1 cellular context compared by ENCODE assay signal in the genomic region with DNA sequence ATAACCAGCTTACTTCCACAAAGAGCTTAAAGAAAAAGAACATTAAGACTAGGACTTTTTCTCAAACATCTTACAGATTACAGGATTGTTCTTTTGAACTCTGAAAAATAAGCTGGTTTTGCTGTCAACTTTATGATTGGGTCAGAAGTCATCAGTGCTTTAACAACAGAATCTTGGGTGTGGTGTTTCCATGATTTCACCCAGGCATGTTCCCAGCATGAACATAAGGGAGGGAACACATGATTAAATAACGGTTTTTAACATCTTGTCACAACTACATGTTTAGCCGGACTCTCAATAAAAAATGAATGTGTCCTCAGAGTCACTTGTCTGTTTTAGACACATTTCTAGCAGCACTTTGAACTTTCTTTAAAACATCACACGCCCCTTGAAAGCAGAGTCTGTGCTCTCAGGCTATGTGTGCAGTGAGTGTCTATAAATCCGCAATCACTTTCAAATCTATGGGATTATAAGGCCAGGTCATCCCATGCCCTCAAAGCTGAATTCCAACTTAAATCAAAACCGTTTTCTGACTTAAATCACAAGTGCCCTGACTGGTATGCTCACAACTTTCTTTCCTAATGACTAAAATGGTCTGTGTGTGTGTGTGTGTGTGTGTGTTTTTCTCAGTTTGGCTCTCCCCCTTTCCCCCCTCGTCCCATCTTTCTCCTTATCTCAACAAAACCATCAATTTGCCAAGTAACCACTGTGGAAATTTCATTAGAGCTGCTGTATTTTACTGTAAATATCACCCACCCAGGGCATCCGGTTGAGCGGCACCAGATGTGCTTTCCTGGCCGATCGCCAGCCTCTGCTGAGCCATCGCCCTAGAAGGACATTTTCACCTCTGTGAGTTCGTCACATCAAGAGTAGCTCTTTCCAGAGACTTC.
A peak's percentile ranks its signal among the peaks of the same experiment; 100 is the strongest.
TF ChIP-seq lines count a peak whose summit lies in the region.

No MANE protein-coding gene starts in this region.

TF ChIP-seq in K562, 482 proteins besides CTCF, POLR2A, EP300 and RAD21 (continued from another document and continues in another):
- TF ChIP-seq SIN3A (IDR thresholded peaks at IDR 0.05; ENCODE audit: borderline replicate concordance in 2 of 2, control insufficient read depth in 1 of 2, low read depth in 2 of 2, low read length in 2 of 2) = no peak
- TF ChIP-seq, protein P1, sequence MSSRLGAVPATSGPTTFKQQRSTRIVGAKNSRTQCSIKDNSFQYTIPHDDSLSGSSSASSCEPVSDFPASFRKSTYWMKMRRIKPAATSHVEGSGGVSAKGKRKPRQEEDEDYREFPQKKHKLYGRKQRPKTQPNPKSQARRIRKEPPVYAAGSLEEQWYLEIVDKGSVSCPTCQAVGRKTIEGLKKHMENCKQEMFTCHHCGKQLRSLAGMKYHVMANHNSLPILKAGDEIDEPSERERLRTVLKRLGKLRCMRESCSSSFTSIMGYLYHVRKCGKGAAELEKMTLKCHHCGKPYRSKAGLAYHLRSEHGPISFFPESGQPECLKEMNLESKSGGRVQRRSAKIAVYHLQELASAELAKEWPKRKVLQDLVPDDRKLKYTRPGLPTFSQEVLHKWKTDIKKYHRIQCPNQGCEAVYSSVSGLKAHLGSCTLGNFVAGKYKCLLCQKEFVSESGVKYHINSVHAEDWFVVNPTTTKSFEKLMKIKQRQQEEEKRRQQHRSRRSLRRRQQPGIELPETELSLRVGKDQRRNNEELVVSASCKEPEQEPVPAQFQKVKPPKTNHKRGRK (tag; IDR thresholded peaks at IDR 0.05) = no peak
- TF ChIP-seq ETV1 (tag; conservative IDR thresholded peaks at IDR 0.05; ENCODE audit: low read depth) = peak; percentile 81
- no peak for TF ChIP-seq KAT8 (IDR thresholded peaks at IDR 0.05; ENCODE audit: low read depth)
- peak; percentile 65 for TF ChIP-seq ZFP36 (IDR thresholded peaks at IDR 0.05; ENCODE audit: low read depth, low read length, partially characterized antibody)
- TF ChIP-seq SMAD1 (IDR thresholded peaks at IDR 0.05; ENCODE audit: low read depth, low read length, partially characterized antibody) = no peak
- TF ChIP-seq ATF1 (CRISPR knock-in tag; IDR thresholded peaks at IDR 0.05) = no peak
- no peak for TF ChIP-seq ATF1 (tag; IDR thresholded peaks at IDR 0.05)
- TF ChIP-seq MIER1 (IDR thresholded peaks at IDR 0.05; ENCODE audit: low read depth) = no peak
- no peak for TF ChIP-seq COPS2 (conservative IDR thresholded peaks at IDR 0.05)
- TF ChIP-seq HDAC3 (IDR thresholded peaks at IDR 0.05; ENCODE audit: borderline replicate concordance, partially characterized antibody) = no peak
- TF ChIP-seq ZFP30 (CRISPR knock-in tag; IDR thresholded peaks at IDR 0.05; ENCODE audit: borderline replicate concordance) = no peak
- TF ChIP-seq, protein P2, sequence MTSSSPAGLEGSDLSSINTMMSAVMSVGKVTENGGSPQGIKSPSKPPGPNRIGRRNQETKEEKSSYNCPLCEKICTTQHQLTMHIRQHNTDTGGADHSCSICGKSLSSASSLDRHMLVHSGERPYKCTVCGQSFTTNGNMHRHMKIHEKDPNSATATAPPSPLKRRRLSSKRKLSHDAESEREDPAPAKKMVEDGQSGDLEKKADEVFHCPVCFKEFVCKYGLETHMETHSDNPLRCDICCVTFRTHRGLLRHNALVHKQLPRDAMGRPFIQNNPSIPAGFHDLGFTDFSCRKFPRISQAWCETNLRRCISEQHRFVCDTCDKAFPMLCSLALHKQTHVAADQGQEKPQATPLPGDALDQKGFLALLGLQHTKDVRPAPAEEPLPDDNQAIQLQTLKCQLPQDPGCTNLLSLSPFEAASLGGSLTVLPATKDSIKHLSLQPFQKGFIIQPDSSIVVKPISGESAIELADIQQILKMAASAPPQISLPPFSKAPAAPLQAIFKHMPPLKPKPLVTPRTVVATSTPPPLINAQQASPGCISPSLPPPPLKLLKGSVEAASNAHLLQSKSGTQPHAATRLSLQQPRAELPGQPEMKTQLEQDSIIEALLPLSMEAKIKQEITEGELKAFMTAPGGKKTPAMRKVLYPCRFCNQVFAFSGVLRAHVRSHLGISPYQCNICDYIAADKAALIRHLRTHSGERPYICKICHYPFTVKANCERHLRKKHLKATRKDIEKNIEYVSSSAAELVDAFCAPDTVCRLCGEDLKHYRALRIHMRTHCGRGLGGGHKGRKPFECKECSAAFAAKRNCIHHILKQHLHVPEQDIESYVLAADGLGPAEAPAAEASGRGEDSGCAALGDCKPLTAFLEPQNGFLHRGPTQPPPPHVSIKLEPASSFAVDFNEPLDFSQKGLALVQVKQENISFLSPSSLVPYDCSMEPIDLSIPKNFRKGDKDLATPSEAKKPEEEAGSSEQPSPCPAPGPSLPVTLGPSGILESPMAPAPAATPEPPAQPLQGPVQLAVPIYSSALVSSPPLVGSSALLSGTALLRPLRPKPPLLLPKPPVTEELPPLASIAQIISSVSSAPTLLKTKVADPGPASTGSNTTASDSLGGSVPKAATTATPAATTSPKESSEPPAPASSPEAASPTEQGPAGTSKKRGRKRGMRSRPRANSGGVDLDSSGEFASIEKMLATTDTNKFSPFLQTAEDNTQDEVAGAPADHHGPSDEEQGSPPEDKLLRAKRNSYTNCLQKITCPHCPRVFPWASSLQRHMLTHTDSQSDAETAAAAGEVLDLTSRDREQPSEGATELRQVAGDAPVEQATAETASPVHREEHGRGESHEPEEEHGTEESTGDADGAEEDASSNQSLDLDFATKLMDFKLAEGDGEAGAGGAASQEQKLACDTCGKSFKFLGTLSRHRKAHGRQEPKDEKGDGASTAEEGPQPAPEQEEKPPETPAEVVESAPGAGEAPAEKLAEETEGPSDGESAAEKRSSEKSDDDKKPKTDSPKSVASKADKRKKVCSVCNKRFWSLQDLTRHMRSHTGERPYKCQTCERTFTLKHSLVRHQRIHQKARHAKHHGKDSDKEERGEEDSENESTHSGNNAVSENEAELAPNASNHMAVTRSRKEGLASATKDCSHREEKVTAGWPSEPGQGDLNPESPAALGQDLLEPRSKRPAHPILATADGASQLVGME (CRISPR knock-in tag; IDR thresholded peaks at IDR 0.05) = no peak
- TF ChIP-seq, protein P3, sequence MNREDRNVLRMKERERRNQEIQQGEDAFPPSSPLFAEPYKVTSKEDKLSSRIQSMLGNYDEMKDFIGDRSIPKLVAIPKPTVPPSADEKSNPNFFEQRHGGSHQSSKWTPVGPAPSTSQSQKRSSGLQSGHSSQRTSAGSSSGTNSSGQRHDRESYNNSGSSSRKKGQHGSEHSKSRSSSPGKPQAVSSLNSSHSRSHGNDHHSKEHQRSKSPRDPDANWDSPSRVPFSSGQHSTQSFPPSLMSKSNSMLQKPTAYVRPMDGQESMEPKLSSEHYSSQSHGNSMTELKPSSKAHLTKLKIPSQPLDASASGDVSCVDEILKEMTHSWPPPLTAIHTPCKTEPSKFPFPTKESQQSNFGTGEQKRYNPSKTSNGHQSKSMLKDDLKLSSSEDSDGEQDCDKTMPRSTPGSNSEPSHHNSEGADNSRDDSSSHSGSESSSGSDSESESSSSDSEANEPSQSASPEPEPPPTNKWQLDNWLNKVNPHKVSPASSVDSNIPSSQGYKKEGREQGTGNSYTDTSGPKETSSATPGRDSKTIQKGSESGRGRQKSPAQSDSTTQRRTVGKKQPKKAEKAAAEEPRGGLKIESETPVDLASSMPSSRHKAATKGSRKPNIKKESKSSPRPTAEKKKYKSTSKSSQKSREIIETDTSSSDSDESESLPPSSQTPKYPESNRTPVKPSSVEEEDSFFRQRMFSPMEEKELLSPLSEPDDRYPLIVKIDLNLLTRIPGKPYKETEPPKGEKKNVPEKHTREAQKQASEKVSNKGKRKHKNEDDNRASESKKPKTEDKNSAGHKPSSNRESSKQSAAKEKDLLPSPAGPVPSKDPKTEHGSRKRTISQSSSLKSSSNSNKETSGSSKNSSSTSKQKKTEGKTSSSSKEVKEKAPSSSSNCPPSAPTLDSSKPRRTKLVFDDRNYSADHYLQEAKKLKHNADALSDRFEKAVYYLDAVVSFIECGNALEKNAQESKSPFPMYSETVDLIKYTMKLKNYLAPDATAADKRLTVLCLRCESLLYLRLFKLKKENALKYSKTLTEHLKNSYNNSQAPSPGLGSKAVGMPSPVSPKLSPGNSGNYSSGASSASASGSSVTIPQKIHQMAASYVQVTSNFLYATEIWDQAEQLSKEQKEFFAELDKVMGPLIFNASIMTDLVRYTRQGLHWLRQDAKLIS (CRISPR knock-in tag; IDR thresholded peaks at IDR 0.05) = no peak
- TF ChIP-seq CBX3 (IDR thresholded peaks at IDR 0.05; ENCODE audit: borderline replicate concordance in 1 of 2, low read length in 2 of 2) = no peak
- no peak for TF ChIP-seq KAT2B (IDR thresholded peaks at IDR 0.05; ENCODE audit: low read depth, low read length)
- peak; percentile 12 to 15; a peak in 1 of 4 replicates for TF ChIP-seq NRF1 (conservative IDR thresholded peaks at IDR 0.05 in 1 of 2, IDR thresholded peaks at IDR 0.05 in 1 of 2)
- no peak for TF ChIP-seq ZNF165 (CRISPR knock-in tag; IDR thresholded peaks at IDR 0.05; ENCODE audit: borderline replicate concordance)
- no peak for TF ChIP-seq TFAM (CRISPR knock-in tag; conservative IDR thresholded peaks at IDR 0.05)
- TF ChIP-seq, protein P4, sequence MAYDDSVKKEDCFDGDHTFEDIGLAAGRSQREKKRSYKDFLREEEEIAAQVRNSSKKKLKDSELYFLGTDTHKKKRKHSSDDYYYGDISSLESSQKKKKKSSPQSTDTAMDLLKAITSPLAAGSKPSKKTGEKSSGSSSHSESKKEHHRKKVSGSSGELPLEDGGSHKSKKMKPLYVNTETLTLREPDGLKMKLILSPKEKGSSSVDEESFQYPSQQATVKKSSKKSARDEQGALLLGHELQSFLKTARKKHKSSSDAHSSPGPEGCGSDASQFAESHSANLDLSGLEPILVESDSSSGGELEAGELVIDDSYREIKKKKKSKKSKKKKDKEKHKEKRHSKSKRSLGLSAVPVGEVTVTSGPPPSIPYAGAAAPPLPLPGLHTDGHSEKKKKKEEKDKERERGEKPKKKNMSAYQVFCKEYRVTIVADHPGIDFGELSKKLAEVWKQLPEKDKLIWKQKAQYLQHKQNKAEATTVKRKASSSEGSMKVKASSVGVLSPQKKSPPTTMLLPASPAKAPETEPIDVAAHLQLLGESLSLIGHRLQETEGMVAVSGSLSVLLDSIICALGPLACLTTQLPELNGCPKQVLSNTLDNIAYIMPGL (CRISPR knock-in tag; IDR thresholded peaks at IDR 0.05) = no peak
- peak; percentile 71 for TF ChIP-seq CBFA2T3 (IDR thresholded peaks at IDR 0.05)
- no peak for TF ChIP-seq NFE2 (IDR thresholded peaks at IDR 0.05; ENCODE audit: low read depth)
- TF ChIP-seq, protein P5, sequence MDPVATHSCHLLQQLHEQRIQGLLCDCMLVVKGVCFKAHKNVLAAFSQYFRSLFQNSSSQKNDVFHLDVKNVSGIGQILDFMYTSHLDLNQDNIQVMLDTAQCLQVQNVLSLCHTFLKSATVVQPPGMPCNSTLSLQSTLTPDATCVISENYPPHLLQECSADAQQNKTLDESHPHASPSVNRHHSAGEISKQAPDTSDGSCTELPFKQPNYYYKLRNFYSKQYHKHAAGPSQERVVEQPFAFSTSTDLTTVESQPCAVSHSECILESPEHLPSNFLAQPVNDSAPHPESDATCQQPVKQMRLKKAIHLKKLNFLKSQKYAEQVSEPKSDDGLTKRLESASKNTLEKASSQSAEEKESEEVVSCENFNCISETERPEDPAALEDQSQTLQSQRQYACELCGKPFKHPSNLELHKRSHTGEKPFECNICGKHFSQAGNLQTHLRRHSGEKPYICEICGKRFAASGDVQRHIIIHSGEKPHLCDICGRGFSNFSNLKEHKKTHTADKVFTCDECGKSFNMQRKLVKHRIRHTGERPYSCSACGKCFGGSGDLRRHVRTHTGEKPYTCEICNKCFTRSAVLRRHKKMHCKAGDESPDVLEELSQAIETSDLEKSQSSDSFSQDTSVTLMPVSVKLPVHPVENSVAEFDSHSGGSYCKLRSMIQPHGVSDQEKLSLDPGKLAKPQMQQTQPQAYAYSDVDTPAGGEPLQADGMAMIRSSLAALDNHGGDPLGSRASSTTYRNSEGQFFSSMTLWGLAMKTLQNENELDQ (CRISPR knock-in tag; IDR thresholded peaks at IDR 0.05; ENCODE audit: borderline replicate concordance) = no peak
- TF ChIP-seq NELFE (IDR thresholded peaks at IDR 0.05; ENCODE audit: insufficient read depth, insufficient read length) = no peak
- TF ChIP-seq ELF1 (tag; IDR thresholded peaks at IDR 0.05) = 0 out of 2 replicates have a peak, but pooled peaks have one; percentile 19
- no peak for TF ChIP-seq TAF9B (IDR thresholded peaks at IDR 0.05; ENCODE audit: partially characterized antibody)
- no peak for TF ChIP-seq KLF16 (IDR thresholded peaks at IDR 0.05)
- no peak for TF ChIP-seq NFRKB (IDR thresholded peaks at IDR 0.05; ENCODE audit: low read depth)
- TF ChIP-seq SP2 (IDR thresholded peaks at IDR 0.05; ENCODE audit: extremely low read depth, low read depth, low read length, poor library complexity, severe bottlenecking) = no peak
- TF ChIP-seq, protein P6, sequence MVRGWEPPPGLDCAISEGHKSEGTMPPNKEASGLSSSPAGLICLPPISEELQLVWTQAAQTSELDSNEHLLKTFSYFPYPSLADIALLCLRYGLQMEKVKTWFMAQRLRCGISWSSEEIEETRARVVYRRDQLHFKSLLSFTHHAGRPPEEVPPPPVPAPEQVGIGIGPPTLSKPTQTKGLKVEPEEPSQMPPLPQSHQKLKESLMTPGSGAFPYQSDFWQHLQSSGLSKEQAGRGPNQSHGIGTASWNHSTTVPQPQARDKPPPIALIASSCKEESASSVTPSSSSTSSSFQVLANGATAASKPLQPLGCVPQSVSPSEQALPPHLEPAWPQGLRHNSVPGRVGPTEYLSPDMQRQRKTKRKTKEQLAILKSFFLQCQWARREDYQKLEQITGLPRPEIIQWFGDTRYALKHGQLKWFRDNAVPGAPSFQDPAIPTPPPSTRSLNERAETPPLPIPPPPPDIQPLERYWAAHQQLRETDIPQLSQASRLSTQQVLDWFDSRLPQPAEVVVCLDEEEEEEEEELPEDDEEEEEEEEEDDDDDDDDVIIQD (CRISPR knock-in tag; IDR thresholded peaks at IDR 0.05) = no peak
